ENCODE assay signal across 1 cellular context in genomic region chr20:50138120-50138478, GRCh38.
TF ChIP-seq lines count a peak whose summit lies in the region.

No MANE protein-coding gene starts in this region.

TF ChIP-seq in liver, 16 proteins besides CTCF, POLR2A, EP300 and RAD21 (continued from another document):
- TF ChIP-seq REST (IDR thresholded peaks at IDR 0.05), result no peak
